ENCODE assay signal across 24 cellular contexts in genomic region chr6:20464041-20464440, GRCh38.
A peak's percentile ranks its signal among the peaks of the same experiment; 100 is the strongest.
DNase-seq lines count a peak whose midpoint lies in the region; ATAC-seq and TF ChIP-seq lines count a peak whose summit lies in the region.
"Had no signal": no experiment of that assay in that cellular context is flagged by ENCODE, and none has a peak within 500 bp of the region (broad histone marks: within the 10 kb centered on the region; RNA-seq: fewer than 3 reads in every experiment).

No MANE protein-coding gene starts in this region.

- no peak for TF ChIP-seq CTCF in natural killer cell (IDR thresholded peaks at IDR 0.05)
- TF ChIP-seq CTCF in mucosa of descending colon (IDR thresholded peaks at IDR 0.05), result no peak

- H3K36me3 ChIP-seq in mucosa of descending colon (ENCODE audit: low read depth), result no peaks in the 10 kb centered on the region
- H3K36me3 ChIP-seq: ovary, tibial nerve had no signal

- no peak overlapping the region for H3K4me3 ChIP-seq in mucosa of descending colon
- H3K4me3 ChIP-seq: A549, ovary, tibial nerve had no signal

- intact Hi-C loops in natural killer cell (cut with micrococcal nuclease), result no loop called here
- intact Hi-C loops in dendritic cell treated with granulocyte-macrophage colony-stimulating factor and Interleukin-4, amounts not matched to agents 40 ng/mL and 50 ng/mL, for 4 days (cut with micrococcal nuclease), result loop anchor here (5.0 kb wide), 1 partner anchor 62 kb away; the partner anchor contains the start of gene E2F3
- intact Hi-C loops in mucosa of descending colon (cut with DNase I, micrococcal nuclease), result no loop called here
- intact Hi-C loops in sciatic nerve (cut with DNase I), result no loop called here

- no peaks in the 10 kb centered on the region for H3K36me3 Mint-ChIP-seq in natural killer cell
- H3K36me3 Mint-ChIP-seq in natural killer cell treated with Interleukin-12 subunit alpha and Interleukin-12 subunit beta and Interleukin-15 and Interleukin-18, amount 100 ng/mL, for 72 hours, result no peaks in the 10 kb centered on the region
- H3K36me3 Mint-ChIP-seq in dendritic cell treated with granulocyte-macrophage colony-stimulating factor and Interleukin-4, amounts not matched to agents 40 ng/mL and 50 ng/mL, for 4 days (ENCODE audit: low read depth), result peaks cover 67% of the 10 kb centered on the region

- H3K27me3 Mint-ChIP-seq in natural killer cell (ENCODE audit: low read depth in 2 of 2), result no peaks in the 10 kb centered on the region
- H3K27me3 Mint-ChIP-seq in natural killer cell treated with Interleukin-12 subunit alpha and Interleukin-12 subunit beta and Interleukin-15 and Interleukin-18, amount 100 ng/mL, for 72 hours, result no peaks in the 10 kb centered on the region
- H3K27me3 Mint-ChIP-seq in dendritic cell treated with granulocyte-macrophage colony-stimulating factor and Interleukin-4, amounts not matched to agents 40 ng/mL and 50 ng/mL, for 4 days, result no peaks in the 10 kb centered on the region

- peak overlapping the region; percentile 11 to 14 for H3K27ac Mint-ChIP-seq in natural killer cell
- peak overlapping the region in 1 of 2 donors; percentile 47 for H3K27ac Mint-ChIP-seq in natural killer cell treated with Interleukin-12 subunit alpha and Interleukin-12 subunit beta and Interleukin-15 and Interleukin-18, amount 100 ng/mL, for 72 hours
- peak overlapping the region; percentile 36 for H3K27ac Mint-ChIP-seq in dendritic cell treated with granulocyte-macrophage colony-stimulating factor and Interleukin-4, amounts not matched to agents 40 ng/mL and 50 ng/mL, for 4 days
- H3K27ac Mint-ChIP-seq: nephron; T-helper 2 cell treated with Interferon-gamma antibody and Interleukin-4, amounts not matched to agents 5 μg/mL and 100 μg/mL, for 36 hours had no signal

- H3K4me3 Mint-ChIP-seq in natural killer cell, result no peak overlapping the region
- no peak overlapping the region for H3K4me3 Mint-ChIP-seq in natural killer cell treated with Interleukin-12 subunit alpha and Interleukin-12 subunit beta and Interleukin-15 and Interleukin-18, amount 100 ng/mL, for 72 hours
- H3K4me3 Mint-ChIP-seq in dendritic cell treated with granulocyte-macrophage colony-stimulating factor and Interleukin-4, amounts not matched to agents 40 ng/mL and 50 ng/mL, for 4 days, result no peak overlapping the region
- H3K4me3 Mint-ChIP-seq: nephron; T-helper 2 cell treated with Interferon-gamma antibody and Interleukin-4, amounts not matched to agents 5 μg/mL and 100 μg/mL, for 36 hours had no signal

- ATAC-seq in natural killer cell, result no peak
- no peak for ATAC-seq in natural killer cell treated with Interleukin-12 subunit alpha and Interleukin-12 subunit beta and Interleukin-15 and Interleukin-18, amount 100 ng/mL, for 72 hours
- ATAC-seq in HG03175 (IDR thresholded peaks at IDR 0.05; ENCODE audit: unreplicated experiment), result peak; percentile 9
- no peak for ATAC-seq in mucosa of descending colon
- no peak for ATAC-seq in sciatic nerve
- no peak for ATAC-seq in HG03342 (IDR thresholded peaks at IDR 0.05; ENCODE audit: unreplicated experiment)
- ATAC-seq: A549 had no signal

- H3K4me1 ChIP-seq in mucosa of descending colon (ENCODE audit: low read depth), result no peaks in the 10 kb centered on the region
- H3K4me1 ChIP-seq: A549, tibial nerve had no signal

- no peaks in the 10 kb centered on the region for H3K9me3 Mint-ChIP-seq in natural killer cell
- H3K9me3 Mint-ChIP-seq in natural killer cell treated with Interleukin-12 subunit alpha and Interleukin-12 subunit beta and Interleukin-15 and Interleukin-18, amount 100 ng/mL, for 72 hours, result no peaks in the 10 kb centered on the region
- H3K9me3 Mint-ChIP-seq in dendritic cell treated with granulocyte-macrophage colony-stimulating factor and Interleukin-4, amounts not matched to agents 40 ng/mL and 50 ng/mL, for 4 days, result no peaks in the 10 kb centered on the region

- no peaks in the 10 kb centered on the region for H3K9me3 ChIP-seq in mucosa of descending colon
- H3K9me3 ChIP-seq: A549, ovary had no signal

- H3K4me1 Mint-ChIP-seq in natural killer cell, result peaks cover 32 to 36% of the 10 kb centered on the region in 2 donors
- peaks cover 35 to 41% of the 10 kb centered on the region in 2 donors for H3K4me1 Mint-ChIP-seq in natural killer cell treated with Interleukin-12 subunit alpha and Interleukin-12 subunit beta and Interleukin-15 and Interleukin-18, amount 100 ng/mL, for 72 hours (ENCODE audit: low read depth in 2 of 2)
- H3K4me1 Mint-ChIP-seq in dendritic cell treated with granulocyte-macrophage colony-stimulating factor and Interleukin-4, amounts not matched to agents 40 ng/mL and 50 ng/mL, for 4 days (ENCODE audit: low read depth), result peaks cover 60% of the 10 kb centered on the region
- H3K4me1 Mint-ChIP-seq: nephron had no signal

- DNase-seq in natural killer cell, result no peak
- DNase-seq in natural killer cell treated with Interleukin-12 subunit alpha and Interleukin-12 subunit beta and Interleukin-15 and Interleukin-18, amount 100 ng/mL, for 72 hours (ENCODE audit: low spot score), result no peak
- no peak for DNase-seq in mucosa of descending colon
- no peak for DNase-seq in sciatic nerve (ENCODE audit: low spot score)
- no peak for DNase-seq in stimulated activated CD4-positive, alpha-beta T cell treated with anti-CD3 and anti-CD28 coated beads, Interleukin-4, amount 100 ng/mL, for 4 hours
- DNase-seq: activated CD4-positive, alpha-beta T cell treated with anti-CD3 and anti-CD28 coated beads for 48 hours; activated CD8-positive, alpha-beta memory T cell treated with anti-CD3 and anti-CD28 coated beads for 24 hours; activated effector memory CD4-positive, alpha-beta T cell treated with Interleukin-2 at 50 U/mL for 16 hours; AML-193; DMS153; NCI-H187 treated with DMSO at 0.1 percent for 48 hours; NCI-H2171 treated with DMSO at 0.1 percent for 48 hours; NCI-H524 treated with DMSO at 0.1 percent for 48 hours; ovary; SHP77; small intestine; stimulated activated CD8-positive, alpha-beta memory T cell treated with anti-CD3 and anti-CD28 coated beads, Interleukin-4, amount 100 ng/mL, for 48 hours had no signal
